1 cellular context compared by ENCODE assay signal in the genomic region with DNA sequence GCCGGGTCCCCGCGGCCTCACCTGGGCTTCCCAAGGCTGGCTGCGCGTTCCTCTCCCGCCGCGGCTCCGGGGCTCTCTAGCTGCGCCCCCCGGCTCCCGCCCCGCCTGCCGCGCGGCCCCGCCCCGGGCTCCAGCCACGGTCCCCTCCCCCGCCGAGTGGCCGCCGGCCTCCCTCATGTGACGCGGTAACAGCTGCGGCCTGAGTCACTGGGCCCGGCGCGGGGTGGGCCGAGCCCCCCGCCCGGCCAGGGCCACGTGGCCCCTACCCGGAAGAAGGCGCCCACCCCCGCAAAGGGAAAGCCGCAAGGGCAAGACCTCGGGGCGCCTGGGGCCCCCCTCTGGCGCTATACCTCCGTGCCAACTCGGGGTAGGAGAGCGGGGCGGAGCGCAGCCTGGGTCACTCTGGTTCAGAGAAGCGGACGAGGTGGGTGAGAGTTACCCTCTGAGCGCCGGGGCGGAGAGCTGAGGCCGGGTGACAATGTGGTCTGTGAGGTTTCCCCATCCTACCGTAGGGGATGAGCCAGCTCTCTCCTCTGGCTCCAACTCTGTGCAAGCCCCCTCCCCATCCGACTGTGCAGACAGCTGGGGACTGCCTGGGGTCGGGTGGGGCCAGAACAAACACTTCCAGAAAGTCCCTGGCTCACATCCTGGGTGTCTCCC.
A peak's percentile ranks its signal among the peaks of the same experiment; 100 is the strongest.
TF ChIP-seq lines count a peak whose summit lies in the region.

A gene with protein sequence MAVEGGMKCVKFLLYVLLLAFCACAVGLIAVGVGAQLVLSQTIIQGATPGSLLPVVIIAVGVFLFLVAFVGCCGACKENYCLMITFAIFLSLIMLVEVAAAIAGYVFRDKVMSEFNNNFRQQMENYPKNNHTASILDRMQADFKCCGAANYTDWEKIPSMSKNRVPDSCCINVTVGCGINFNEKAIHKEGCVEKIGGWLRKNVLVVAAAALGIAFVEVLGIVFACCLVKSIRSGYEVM (minus strand): TSS at position 78 of the 660 bp plus-strand sequence. CDS start 668 bp downstream, outside the sequence.

TF ChIP-seq in HepG2, 621 proteins besides CTCF, POLR2A, EP300 and RAD21 (continued from another document and continues in another):
- TF ChIP-seq RFX5 (IDR thresholded peaks at IDR 0.05; ENCODE audit: low read depth, low read length) (no peak), HNRNPH1 (optimal IDR thresholded peaks at IDR 0.05; ENCODE audit: low read depth, low read length) (no peak), ZNF850 (CRISPR knock-in tag; conservative IDR thresholded peaks at IDR 0.05) (no peak), KLF9 (CRISPR knock-in tag; IDR thresholded peaks at IDR 0.05; ENCODE audit: low read depth) (no peak), NCOA2 (CRISPR knock-in tag; IDR thresholded peaks at IDR 0.05) (no peak), MAFG (CRISPR knock-in tag; IDR thresholded peaks at IDR 0.05) (no peak), ZNF720 (CRISPR knock-in tag; IDR thresholded peaks at IDR 0.05) (no peak), CC2D1A (CRISPR knock-in tag; IDR thresholded peaks at IDR 0.05) (no peak), ZSCAN29 (CRISPR knock-in tag; conservative IDR thresholded peaks at IDR 0.05) (no peak), RFX1 (IDR thresholded peaks at IDR 0.05) (no peak), ZNF766 (CRISPR knock-in tag; IDR thresholded peaks at IDR 0.05; ENCODE audit: borderline replicate concordance) (no peak; the same call in 1 of the 2 replicates), JARID2 (CRISPR knock-in tag; IDR thresholded peaks at IDR 0.05; ENCODE audit: insufficient replicate concordance) (no peak), ZFYVE20 (CRISPR knock-in tag; IDR thresholded peaks at IDR 0.05; ENCODE audit: borderline replicate concordance, low read depth) (no peak), CREB1 (IDR thresholded peaks at IDR 0.05) (peak; percentile 59), CREB1 (CRISPR knock-in tag; IDR thresholded peaks at IDR 0.05) (no peak), KLF16 (CRISPR knock-in tag; IDR thresholded peaks at IDR 0.05) (peak in 1 of 2 experiments; percentile 57; a peak in 1 of 4 replicates), ZNF790 (CRISPR knock-in tag; IDR thresholded peaks at IDR 0.05; ENCODE audit: borderline replicate concordance) (peak; percentile 34; the same call in 1 of the 2 replicates), FOXC1 (CRISPR knock-in tag; IDR thresholded peaks at IDR 0.05; ENCODE audit: borderline replicate concordance) (no peak), ATM (IDR thresholded peaks at IDR 0.05; ENCODE audit: borderline replicate concordance) (no peak), YEATS2 (CRISPR knock-in tag; IDR thresholded peaks at IDR 0.05; ENCODE audit: borderline replicate concordance) (peak; percentile 7; the same call in 1 of the 2 replicates), ZNF446 (CRISPR knock-in tag; IDR thresholded peaks at IDR 0.05) (0 out of 2 replicates have a peak, but pooled peaks have one; percentile 38), ZNF772 (CRISPR knock-in tag; IDR thresholded peaks at IDR 0.05) (peak; percentile 61; the same call in 1 of the 2 replicates), ZC3H13 (CRISPR knock-in tag; IDR thresholded peaks at IDR 0.05) (peak; percentile 43; the same call in 1 of the 2 replicates), SMC3 (IDR thresholded peaks at IDR 0.05; ENCODE audit: low read length) (no peak), ZIK1 (CRISPR knock-in tag; IDR thresholded peaks at IDR 0.05; ENCODE audit: borderline replicate concordance, low read depth) (no peak; the same call in 1 of the 2 replicates), MTA1 (CRISPR knock-in tag; IDR thresholded peaks at IDR 0.05; ENCODE audit: borderline replicate concordance) (peak; percentile 81; the same call in 1 of the 2 replicates), AGO1 (IDR thresholded peaks at IDR 0.05; ENCODE audit: low read depth, low read length, poor library complexity, severe bottlenecking) (no peak), CEBPG (CRISPR knock-in tag; IDR thresholded peaks at IDR 0.05) (no peak), SNAPC2 (CRISPR knock-in tag; IDR thresholded peaks at IDR 0.05) (no peak), SSRP1 (CRISPR knock-in tag; IDR thresholded peaks at IDR 0.05) (no peak; the same call in 1 of the 2 replicates), MBD4 (IDR thresholded peaks at IDR 0.05; ENCODE audit: borderline replicate concordance, low read length) (no peak), NCOR1 (IDR thresholded peaks at IDR 0.05; ENCODE audit: borderline replicate concordance, low read length) (no peak), ZSCAN20 (CRISPR knock-in tag; IDR thresholded peaks at IDR 0.05; ENCODE audit: borderline replicate concordance) (no peak; the same call in 1 of the 2 replicates), TBX2 (CRISPR knock-in tag; IDR thresholded peaks at IDR 0.05; ENCODE audit: borderline replicate concordance) (peak; percentile 76), KDM5B (CRISPR knock-in tag; IDR thresholded peaks at IDR 0.05; ENCODE audit: borderline replicate concordance) (no peak; the same call in 1 of the 2 replicates), ARNT2 (CRISPR knock-in tag; IDR thresholded peaks at IDR 0.05; ENCODE audit: low read depth) (peak; percentile 87), ASH2L (IDR thresholded peaks at IDR 0.05; ENCODE audit: insufficient read length, low read depth, low read length) (peak; percentile 23)
- TF ChIP-seq, protein P1, sequence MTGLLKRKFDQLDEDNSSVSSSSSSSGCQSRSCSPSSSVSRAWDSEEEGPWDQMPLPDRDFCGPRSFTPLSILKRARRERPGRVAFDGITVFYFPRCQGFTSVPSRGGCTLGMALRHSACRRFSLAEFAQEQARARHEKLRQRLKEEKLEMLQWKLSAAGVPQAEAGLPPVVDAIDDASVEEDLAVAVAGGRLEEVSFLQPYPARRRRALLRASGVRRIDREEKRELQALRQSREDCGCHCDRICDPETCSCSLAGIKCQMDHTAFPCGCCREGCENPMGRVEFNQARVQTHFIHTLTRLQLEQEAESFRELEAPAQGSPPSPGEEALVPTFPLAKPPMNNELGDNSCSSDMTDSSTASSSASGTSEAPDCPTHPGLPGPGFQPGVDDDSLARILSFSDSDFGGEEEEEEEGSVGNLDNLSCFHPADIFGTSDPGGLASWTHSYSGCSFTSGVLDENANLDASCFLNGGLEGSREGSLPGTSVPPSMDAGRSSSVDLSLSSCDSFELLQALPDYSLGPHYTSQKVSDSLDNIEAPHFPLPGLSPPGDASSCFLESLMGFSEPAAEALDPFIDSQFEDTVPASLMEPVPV (CRISPR knock-in tag; IDR thresholded peaks at IDR 0.05), result no peak
- TF ChIP-seq, protein P2, sequence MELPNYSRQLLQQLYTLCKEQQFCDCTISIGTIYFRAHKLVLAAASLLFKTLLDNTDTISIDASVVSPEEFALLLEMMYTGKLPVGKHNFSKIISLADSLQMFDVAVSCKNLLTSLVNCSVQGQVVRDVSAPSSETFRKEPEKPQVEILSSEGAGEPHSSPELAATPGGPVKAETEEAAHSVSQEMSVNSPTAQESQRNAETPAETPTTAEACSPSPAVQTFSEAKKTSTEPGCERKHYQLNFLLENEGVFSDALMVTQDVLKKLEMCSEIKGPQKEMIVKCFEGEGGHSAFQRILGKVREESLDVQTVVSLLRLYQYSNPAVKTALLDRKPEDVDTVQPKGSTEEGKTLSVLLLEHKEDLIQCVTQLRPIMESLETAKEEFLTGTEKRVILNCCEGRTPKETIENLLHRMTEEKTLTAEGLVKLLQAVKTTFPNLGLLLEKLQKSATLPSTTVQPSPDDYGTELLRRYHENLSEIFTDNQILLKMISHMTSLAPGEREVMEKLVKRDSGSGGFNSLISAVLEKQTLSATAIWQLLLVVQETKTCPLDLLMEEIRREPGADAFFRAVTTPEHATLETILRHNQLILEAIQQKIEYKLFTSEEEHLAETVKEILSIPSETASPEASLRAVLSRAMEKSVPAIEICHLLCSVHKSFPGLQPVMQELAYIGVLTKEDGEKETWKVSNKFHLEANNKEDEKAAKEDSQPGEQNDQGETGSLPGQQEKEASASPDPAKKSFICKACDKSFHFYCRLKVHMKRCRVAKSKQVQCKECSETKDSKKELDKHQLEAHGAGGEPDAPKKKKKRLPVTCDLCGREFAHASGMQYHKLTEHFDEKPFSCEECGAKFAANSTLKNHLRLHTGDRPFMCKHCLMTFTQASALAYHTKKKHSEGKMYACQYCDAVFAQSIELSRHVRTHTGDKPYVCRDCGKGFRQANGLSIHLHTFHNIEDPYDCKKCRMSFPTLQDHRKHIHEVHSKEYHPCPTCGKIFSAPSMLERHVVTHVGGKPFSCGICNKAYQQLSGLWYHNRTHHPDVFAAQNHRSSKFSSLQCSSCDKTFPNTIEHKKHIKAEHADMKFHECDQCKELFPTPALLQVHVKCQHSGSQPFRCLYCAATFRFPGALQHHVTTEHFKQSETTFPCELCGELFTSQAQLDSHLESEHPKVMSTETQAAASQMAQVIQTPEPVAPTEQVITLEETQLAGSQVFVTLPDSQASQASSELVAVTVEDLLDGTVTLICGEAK (IDR thresholded peaks at IDR 0.05), result no peak
- TF ChIP-seq, protein P2 (CRISPR knock-in tag; IDR thresholded peaks at IDR 0.05), result no peak
- TF ChIP-seq, protein P3, sequence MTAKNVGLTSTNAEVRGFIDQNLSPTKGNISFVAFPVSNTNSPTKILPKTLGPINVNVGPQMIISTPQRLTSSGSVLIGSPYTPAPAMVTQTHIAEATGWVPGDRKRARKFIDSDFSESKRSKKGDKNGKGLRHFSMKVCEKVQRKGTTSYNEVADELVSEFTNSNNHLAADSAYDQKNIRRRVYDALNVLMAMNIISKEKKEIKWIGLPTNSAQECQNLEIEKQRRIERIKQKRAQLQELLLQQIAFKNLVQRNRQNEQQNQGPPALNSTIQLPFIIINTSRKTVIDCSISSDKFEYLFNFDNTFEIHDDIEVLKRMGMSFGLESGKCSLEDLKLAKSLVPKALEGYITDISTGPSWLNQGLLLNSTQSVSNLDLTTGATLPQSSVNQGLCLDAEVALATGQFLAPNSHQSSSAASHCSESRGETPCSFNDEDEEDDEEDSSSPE (CRISPR knock-in tag; IDR thresholded peaks at IDR 0.05), result peak; percentile 50; the same call in 1 of the 2 replicates
- TF ChIP-seq, protein P4, sequence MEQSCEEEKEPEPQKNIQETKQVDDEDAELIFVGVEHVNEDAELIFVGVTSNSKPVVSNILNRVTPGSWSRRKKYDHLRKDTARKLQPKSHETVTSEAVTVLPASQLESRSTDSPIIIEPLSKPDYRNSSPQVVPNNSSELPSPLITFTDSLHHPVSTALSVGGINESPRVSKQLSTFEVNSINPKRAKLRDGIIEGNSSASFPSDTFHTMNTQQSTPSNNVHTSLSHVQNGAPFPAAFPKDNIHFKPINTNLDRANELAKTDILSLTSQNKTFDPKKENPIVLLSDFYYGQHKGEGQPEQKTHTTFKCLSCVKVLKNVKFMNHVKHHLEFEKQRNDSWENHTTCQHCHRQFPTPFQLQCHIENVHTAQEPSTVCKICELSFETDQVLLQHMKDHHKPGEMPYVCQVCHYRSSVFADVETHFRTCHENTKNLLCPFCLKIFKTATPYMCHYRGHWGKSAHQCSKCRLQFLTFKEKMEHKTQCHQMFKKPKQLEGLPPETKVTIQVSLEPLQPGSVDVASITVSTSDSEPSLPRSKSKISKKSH (CRISPR knock-in tag; IDR thresholded peaks at IDR 0.05; ENCODE audit: borderline replicate concordance), result peak; percentile 46; the same call in 1 of the 2 replicates
- TF ChIP-seq, protein P5, sequence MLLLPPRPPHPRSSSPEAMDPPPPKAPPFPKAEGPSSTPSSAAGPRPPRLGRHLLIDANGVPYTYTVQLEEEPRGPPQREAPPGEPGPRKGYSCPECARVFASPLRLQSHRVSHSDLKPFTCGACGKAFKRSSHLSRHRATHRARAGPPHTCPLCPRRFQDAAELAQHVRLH (CRISPR knock-in tag; IDR thresholded peaks at IDR 0.05; ENCODE audit: borderline replicate concordance, low read depth), result no peak
- TF ChIP-seq, protein P6, sequence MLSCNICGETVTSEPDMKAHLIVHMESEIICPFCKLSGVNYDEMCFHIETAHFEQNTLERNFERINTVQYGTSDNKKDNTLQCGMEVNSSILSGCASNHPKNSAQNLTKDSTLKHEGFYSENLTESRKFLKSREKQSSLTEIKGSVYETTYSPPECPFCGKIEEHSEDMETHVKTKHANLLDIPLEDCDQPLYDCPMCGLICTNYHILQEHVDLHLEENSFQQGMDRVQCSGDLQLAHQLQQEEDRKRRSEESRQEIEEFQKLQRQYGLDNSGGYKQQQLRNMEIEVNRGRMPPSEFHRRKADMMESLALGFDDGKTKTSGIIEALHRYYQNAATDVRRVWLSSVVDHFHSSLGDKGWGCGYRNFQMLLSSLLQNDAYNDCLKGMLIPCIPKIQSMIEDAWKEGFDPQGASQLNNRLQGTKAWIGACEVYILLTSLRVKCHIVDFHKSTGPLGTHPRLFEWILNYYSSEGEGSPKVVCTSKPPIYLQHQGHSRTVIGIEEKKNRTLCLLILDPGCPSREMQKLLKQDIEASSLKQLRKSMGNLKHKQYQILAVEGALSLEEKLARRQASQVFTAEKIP (CRISPR knock-in tag; IDR thresholded peaks at IDR 0.05; ENCODE audit: borderline replicate concordance), result no peak
